10 cellular contexts compared by ENCODE assay signal in genomic region chr5:68242743-68243142, GRCh38. TPM values are rescaled to one million over a fixed set of nuclear protein-coding genes. Genes with fewer than 3 reads are reported as not detected.
DNase-seq lines count a peak whose midpoint lies in the region; ATAC-seq and TF ChIP-seq lines count a peak whose summit lies in the region.
"Had no signal": no experiment of that assay in that cellular context is flagged by ENCODE, and none has a peak within 500 bp of the region (broad histone marks: within the 10 kb centered on the region; RNA-seq: fewer than 3 reads in every experiment).

No MANE protein-coding gene starts in this region.

- no peaks in the 10 kb centered on the region for H3K27me3 ChIP-seq in CD4-positive, alpha-beta memory T cell (ENCODE audit: insufficient read depth, low read length)
- H3K27me3 ChIP-seq in Panc1 (ENCODE audit: control insufficient read depth, insufficient read depth, low read length) (no peaks in the 10 kb centered on the region), fibroblast of lung (ENCODE audit: control insufficient read depth, insufficient read depth, low read length) (no peaks in the 10 kb centered on the region), psoas muscle (ENCODE audit: insufficient read depth in 3 of 3, low read length in 2 of 3) (no peaks in the 10 kb centered on the region), testis (no peaks in the 10 kb centered on the region)

- peaks cover 15% of the 10 kb centered on the region for H3K79me2 ChIP-seq in fibroblast of lung (ENCODE audit: control insufficient read depth, insufficient read depth, low read length)

- H3K27ac Mint-ChIP-seq in CD4-positive, alpha-beta memory T cell: peak overlapping the region; percentile 58 to 92 (median 73)

- TF ChIP-seq POLR2A in testis (IDR thresholded peaks at IDR 0.05): no peak

- H3K4me1 Mint-ChIP-seq in CD4-positive, alpha-beta memory T cell: peaks cover 61 to 89% (median 73%) of the 10 kb centered on the region in 4 donors

- POLR2A ChIA-PET in CD4-positive, alpha-beta memory T cell (lab: Charles Lee; ENCODE audit: partially characterized antibody): interaction anchor here (3.3 kb wide), 1 partner anchor 27 kb away, joined by 33 read pairs; the partner anchor contains the start of gene PIK3R1
- POLR2A ChIA-PET in Panc1 (lab: Charles Lee): no interaction called here

- H4K20me1 ChIP-seq in fibroblast of lung (ENCODE audit: control insufficient read depth, extremely low read depth, insufficient read depth, low read length): no peaks in the 10 kb centered on the region

- peaks cover 10 to 14% of the 10 kb centered on the region in 2 donors for H3K36me3 Mint-ChIP-seq in CD4-positive, alpha-beta memory T cell

- no peak for ATAC-seq in Panc1
- ATAC-seq in psoas muscle: peak in 3 of 4 donors; percentile 2 to 56 (median 23)
- ATAC-seq in GM18517 (IDR thresholded peaks at IDR 0.05; ENCODE audit: unreplicated experiment): no peak
- ATAC-seq in HG03460 (IDR thresholded peaks at IDR 0.05; ENCODE audit: unreplicated experiment): no peak

- no peak overlapping the region for H2AFZ ChIP-seq in fibroblast of lung (ENCODE audit: low read length)

- H3K9me3 ChIP-seq in CD4-positive, alpha-beta memory T cell (ENCODE audit: control insufficient read depth in 1 of 2, low read length in 2 of 2): no peaks in the 10 kb centered on the region
- H3K9me3 ChIP-seq in Panc1 (ENCODE audit: control insufficient read depth, insufficient read depth, low read depth, low read length) (no peaks in the 10 kb centered on the region), fibroblast of lung (ENCODE audit: control insufficient read depth, insufficient read depth, low read depth, low read length) (no peaks in the 10 kb centered on the region), psoas muscle (no peaks in the 10 kb centered on the region), testis (no peaks in the 10 kb centered on the region)

- DNase-seq in CD4-positive, alpha-beta memory T cell: no peak
- no peak for DNase-seq in Panc1 (ENCODE audit: low read depth, low spot score)
- peak; percentile 56 to 80 for DNase-seq in fibroblast of lung (ENCODE audit: low read depth in 2 of 2)
- no peak for DNase-seq in psoas muscle
- no peak for DNase-seq in testis
- no peak for DNase-seq in GOT3 (lab: John Stamatoyannopoulos, UW)
- DNase-seq: activated naive CD8-positive, alpha-beta T cell treated with anti-CD3 and anti-CD28 coated beads, Interleukin-2, amount 10 ng/mL, durations not matched to agents 7 days and 5 days; NCI-H526 treated with DMSO at 0.1 percent for 48 hours had no signal

- H3K4me3 Mint-ChIP-seq in CD4-positive, alpha-beta memory T cell: peak overlapping the region in 4 of 8 donors; percentile 3 to 65 (median 34)

- H3K4me1 ChIP-seq in CD4-positive, alpha-beta memory T cell (ENCODE audit: insufficient read depth, low read length): peaks cover 86% of the 10 kb centered on the region
- H3K4me1 ChIP-seq in Panc1 (ENCODE audit: control insufficient read depth, insufficient read depth, low read length): peaks cover 61% of the 10 kb centered on the region
- peaks cover 16% of the 10 kb centered on the region for H3K4me1 ChIP-seq in fibroblast of lung (ENCODE audit: control insufficient read depth, extremely low read depth, insufficient read depth, low read length)
- H3K4me1 ChIP-seq in psoas muscle: peaks cover 54% of the 10 kb centered on the region
- H3K4me1 ChIP-seq in testis: peaks cover 18% of the 10 kb centered on the region

- no peak for TF ChIP-seq CTCF in Panc1 (IDR thresholded peaks at IDR 0.05)
- no peak for TF ChIP-seq CTCF in fibroblast of lung (conservative IDR thresholded peaks at IDR 0.05 in 1 of 2, IDR thresholded peaks at IDR 0.05 in 1 of 2; ENCODE audit: low read depth in 1 of 2, low read length in 2 of 2)
- TF ChIP-seq CTCF in psoas muscle (IDR thresholded peaks at IDR 0.05): no peak
- TF ChIP-seq CTCF in testis (IDR thresholded peaks at IDR 0.05): no peak

- H3K27ac ChIP-seq in CD4-positive, alpha-beta memory T cell (ENCODE audit: low read depth, low read length): no peak overlapping the region
- H3K27ac ChIP-seq in Panc1 (ENCODE audit: low read length) (peak overlapping the region; percentile 64), fibroblast of lung (ENCODE audit: insufficient read depth, low read length) (peak overlapping the region; percentile 14), psoas muscle (peak overlapping the region; percentile 58), testis (peak overlapping the region in 1 of 2 donors; percentile 38)

- 54 to 63% (median 62%) methylated on average over 5 of the region's 5 CpGs for WGBS in psoas muscle, 3 donors
- 51 to 59% methylated on average over 5 of the region's 5 CpGs for WGBS in testis, 2 donors

- H3K27me3 Mint-ChIP-seq in CD4-positive, alpha-beta memory T cell: no peaks in the 10 kb centered on the region
- H3K27me3 Mint-ChIP-seq: activated naive CD8-positive, alpha-beta T cell treated with anti-CD3 and anti-CD28 coated beads, Interleukin-2, amount 10 ng/mL, durations not matched to agents 7 days and 5 days had no signal

- CTCF ChIA-PET in CD4-positive, alpha-beta memory T cell (lab: Charles Lee; ENCODE audit: partially characterized antibody): interaction anchor here (1.0 to 2.0 kb wide), 3 partner anchors 10 to 30 kb away, joined by 3 to 11 read pairs (median 3); partner anchors contain the start of gene PIK3R1
- CTCF ChIA-PET in Panc1 (lab: Charles Lee): no interaction called here

- no TSS peak for BruUV-seq in Panc1 (replicated peaks; lab: Mats Ljungman, UMichigan)

- in situ Hi-C loops in Panc1 (cut with HindIII; ENCODE audit: low pct_unique_long_range_greater_than_20kb, low sequenced_read_pairs): no loop called here

- intact Hi-C loops in CD4-positive, alpha-beta memory T cell (cut with micrococcal nuclease): no loop called here
- intact Hi-C loops in Panc1 (cut with micrococcal nuclease; ENCODE audit: unreplicated experiment) (no loop called here), psoas muscle (cut with DNase I) (loop anchor here in 1 of 2 donors (2.0 kb wide), 1 partner anchor 26 kb away; no protein-coding TSS in a partner anchor), testis (cut with DNase I; ENCODE audit: low total_unique reads) (no loop called here)

- no peaks in the 10 kb centered on the region for H3K9me3 Mint-ChIP-seq in CD4-positive, alpha-beta memory T cell
- H3K9me3 Mint-ChIP-seq: activated naive CD8-positive, alpha-beta T cell treated with anti-CD3 and anti-CD28 coated beads, Interleukin-2, amount 10 ng/mL, durations not matched to agents 7 days and 5 days had no signal

- no peak overlapping the region for H3K4me3 ChIP-seq in CD4-positive, alpha-beta memory T cell (ENCODE audit: low read length in 2 of 2)
- no peak overlapping the region for H3K4me3 ChIP-seq in Panc1 (ENCODE audit: low read depth in 2 of 2, low read length in 2 of 2)
- no peak overlapping the region for H3K4me3 ChIP-seq in fibroblast of lung (replicated peaks in 1 of 4; ENCODE audit: control extremely low read depth in 1 of 4, insufficient read depth in 1 of 4, low read depth in 3 of 4, low read length in 4 of 4)
- H3K4me3 ChIP-seq in psoas muscle: no peak overlapping the region
- H3K4me3 ChIP-seq in testis: no peak overlapping the region

- H3K36me3 ChIP-seq in CD4-positive, alpha-beta memory T cell (ENCODE audit: insufficient read depth, low read length): no peaks in the 10 kb centered on the region
- H3K36me3 ChIP-seq in Panc1 (ENCODE audit: control insufficient read depth, insufficient read depth, low read length): no peaks in the 10 kb centered on the region
- peaks cover 2% of the 10 kb centered on the region for H3K36me3 ChIP-seq in fibroblast of lung (ENCODE audit: control insufficient read depth, insufficient read depth, low read length)
- H3K36me3 ChIP-seq in psoas muscle (ENCODE audit: insufficient read depth in 1 of 2, low read depth in 1 of 2): peaks cover 0 to 2% of the 10 kb centered on the region in 2 donors
- no peaks in the 10 kb centered on the region for H3K36me3 ChIP-seq in testis (ENCODE audit: low read depth, missing control alignments)

- H3K4me2 ChIP-seq in fibroblast of lung (ENCODE audit: extremely low read depth, insufficient read depth, low read length): no peak overlapping the region

- no peak overlapping the region for H3K9ac ChIP-seq in fibroblast of lung (ENCODE audit: insufficient read depth, low read length)

RNA-seq across cellular contexts. Expression of gene PIK3R1, which starts 27.2 kb away (rescaled TPM):
- total RNA-seq in CD4-positive, alpha-beta memory T cell: 100 to 1,000 TPM; 151 to 152 TPM
- 10 to 100 TPM; 92.6 to 98.3 TPM for polyA plus RNA-seq in CD4-positive, alpha-beta memory T cell
- total RNA-seq in Panc1 (2021; ENCODE audit: unreplicated experiment) (23.4 TPM), fibroblast of lung (25.2 and 36.3 TPM in 2 replicates), psoas muscle (100 to 1,000 TPM; 102 to 155 (median 140) TPM), testis (10 to 100 TPM; 48.1 to 63.7 TPM)
- polyA plus RNA-seq in Panc1 (2012; ENCODE audit: insufficient read length): 5.5 TPM
- polyA plus RNA-seq in fibroblast of lung (10.9 and 17.7 TPM in 2 replicates), psoas muscle (10 to 100 TPM; 29.7 to 63.8 (median 30.7) TPM), testis (ENCODE audit: insufficient read depth, low read depth, low replicate concordance) (16.9 TPM)
- 13.1 and 23.3 TPM in 2 replicates for polyA plus RNA-seq in fibroblast of lung (2012)
- 61.5 and 102 TPM in 2 replicates for polyA minus RNA-seq in fibroblast of lung (ENCODE audit: low replicate concordance)

Comparison
In these comparisons a context has a peak if more than half of its experiments do, and no peak if none do; other contexts are left out.
1. DNase-seq: peak in fibroblast of lung (2 of 2); none in CD4-positive, alpha-beta memory T cell (0 of 5), Panc1 (single experiment), psoas muscle (0 of 2), testis (single experiment) and GOT3 (single experiment).
2. ATAC-seq: peak in psoas muscle (3 of 4); none in Panc1 (single experiment), GM18517 (single experiment) and HG03460 (single experiment).